8 cellular contexts compared by ENCODE assay signal in the genomic region with DNA sequence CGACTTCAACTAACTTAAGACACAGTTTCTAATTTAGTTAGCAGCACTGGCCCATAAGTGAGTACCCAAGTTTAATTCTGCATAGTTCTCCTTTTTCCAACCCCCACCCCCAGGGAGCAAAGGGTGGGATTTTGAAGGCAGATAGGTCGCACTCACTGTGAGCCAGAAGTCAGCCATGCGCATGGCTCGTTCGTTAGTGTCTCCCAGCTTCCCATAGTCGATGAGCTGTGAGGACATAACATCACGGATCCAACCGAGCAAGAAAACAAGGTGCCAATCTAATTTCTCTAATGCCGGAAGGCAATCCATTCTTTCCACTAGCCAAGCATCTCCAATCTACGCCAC. TPM values are rescaled to one million over a fixed set of nuclear protein-coding genes. Genes with fewer than 3 reads are reported as not detected.
DNase-seq lines count a peak whose midpoint lies in the region; ATAC-seq lines count a peak whose summit lies in the region.

No MANE protein-coding gene starts in this region.

- no peaks in the 10 kb centered on the region for H3K27me3 ChIP-seq in thymus (ENCODE audit: control insufficient read depth, insufficient read depth)

- WGBS in thymus, result under 1% methylated on average over 10 of the region's 10 CpGs

- ATAC-seq in GM18498 (IDR thresholded peaks at IDR 0.05; ENCODE audit: unreplicated experiment) (peak; percentile 5), HG03175 (IDR thresholded peaks at IDR 0.05; ENCODE audit: unreplicated experiment) (peak; percentile 3), left colon (peak; percentile 8)

- no peaks in the 10 kb centered on the region for H3K36me3 ChIP-seq in thymus (ENCODE audit: control insufficient read depth, insufficient read depth)

- peaks cover 6% of the 10 kb centered on the region for H3K4me1 ChIP-seq in thymus (ENCODE audit: control insufficient read depth, insufficient read depth, low read length)

- intact Hi-C loops in left colon (cut with DNase I, micrococcal nuclease), result loop anchor here in 1 of 2 donors (10.0 kb wide), 1 partner anchor 158 kb away; no protein-coding TSS in a partner anchor

- H3K27ac ChIP-seq in angular gyrus (ENCODE audit: low read depth, low read length) (peak overlapping the region; percentile 82), thymus (ENCODE audit: low read depth) (no peak overlapping the region)

- H3K4me3 ChIP-seq in thymus (ENCODE audit: low read length), result peak overlapping the region; percentile 64

- H3K9me3 ChIP-seq in thymus (ENCODE audit: control insufficient read depth), result no peaks in the 10 kb centered on the region

- DNase-seq in left colon, result no peak
- no peak for DNase-seq in NCI-H510A (lab: John Stamatoyannopoulos, UW)
- DNase-seq in AG08396 (ENCODE audit: low spot score), result no peak
- no peak for DNase-seq in SK-N-DZ (ENCODE audit: low spot score)

RNA-seq across cellular contexts. Expression of gene MRPL17, which starts 0.6 kb away (rescaled TPM):
- 10 to 100 TPM; 24.7 to 29.9 TPM for total RNA-seq in left colon
- polyA plus RNA-seq in thymus, result 42.2 TPM
- polyA plus RNA-seq in SK-N-DZ (2014; cell fraction: cytosol; rRNA removed), result 118 and 378 TPM in 2 replicates
- polyA plus RNA-seq in SK-N-DZ (2014; cell fraction: nucleus; rRNA removed), result 64.1 and 65.7 TPM in 2 replicates

RNA-seq across cellular contexts. Expression of gene DCHS1, which starts 27.0 kb away (rescaled TPM):
- total RNA-seq in left colon, result 1 to 10 TPM; 2.8 to 7.6 TPM
- polyA plus RNA-seq in thymus, result 6.5 TPM
- 21.9 and 25.9 TPM in 2 replicates for polyA plus RNA-seq in SK-N-DZ (2014; cell fraction: cytosol; rRNA removed)
- polyA plus RNA-seq in SK-N-DZ (2014; cell fraction: nucleus; rRNA removed), result 31.8 and 52.5 TPM in 2 replicates
